In genomic region chr1:38858833-38859560, GRCh38 we compare ENCODE assay signal across 8 cellular contexts. TPM values are rescaled to one million over a fixed set of nuclear protein-coding genes. Genes with fewer than 3 reads are reported as not detected.
DNase-seq lines count a peak whose midpoint lies in the region; ATAC-seq and TF ChIP-seq lines count a peak whose summit lies in the region.

No MANE protein-coding gene starts in this region.

- H3K9ac ChIP-seq in HUES6 (ENCODE audit: low read length), result peak overlapping the region; percentile 67
- H3K9ac ChIP-seq in skeletal muscle satellite cell (ENCODE audit: low read depth, low read length), result peak overlapping the region; percentile 83

- no peak for TF ChIP-seq CTCF in brain (conservative IDR thresholded peaks at IDR 0.05)

- peaks cover 0 to 2% (median 0%) of the 10 kb centered on the region in 5 experiments for H3K9me3 Mint-ChIP-seq in brain

- H3K4me3 ChIP-seq in HUES6 (ENCODE audit: low read depth, low read length) (peak overlapping the region; percentile 93), skeletal muscle satellite cell (ENCODE audit: low read length) (peak overlapping the region; percentile 100)

- H3K9me3 ChIP-seq in HUES6 (ENCODE audit: control insufficient read depth, insufficient read depth, low read depth, low read length), result no peaks in the 10 kb centered on the region
- H3K9me3 ChIP-seq in skeletal muscle satellite cell (replicated peaks; ENCODE audit: low read length), result no peaks in the 10 kb centered on the region

- peak overlapping the region; percentile 78 for H3K4me2 ChIP-seq in skeletal muscle satellite cell (ENCODE audit: low read length)

- peaks cover 40% of the 10 kb centered on the region for H3K36me3 Mint-ChIP-seq in brain

- peak; percentile 30 for ATAC-seq in GM21515 (IDR thresholded peaks at IDR 0.05; ENCODE audit: unreplicated experiment)

- H3K4me1 Mint-ChIP-seq in brain, result peaks cover 86% of the 10 kb centered on the region

- peak; percentile 69 for DNase-seq in DMS53 (lab: John Stamatoyannopoulos, UW)
- peak in 3 of 5 experiments; percentile 26 to 48 (median 42) for DNase-seq in T-helper 2 cell
- peak; percentile 45 for DNase-seq in iPS-NIHi11 (ENCODE audit: low spot score)
- DNase-seq in DMS114 treated with DMSO at 0.1 percent for 48 hours (lab: John Stamatoyannopoulos, UW; ENCODE audit: unreplicated experiment), result no peak

- H3K27me3 Mint-ChIP-seq in brain, result peaks cover 10% of the 10 kb centered on the region

- peak overlapping the region; percentile 76 to 96 (median 89) for H3K27ac Mint-ChIP-seq in brain

- H3K4me3 Mint-ChIP-seq in brain, result peak overlapping the region; percentile 95 to 99 (median 98)

- H3K27me3 ChIP-seq in HUES6 (ENCODE audit: control insufficient read depth, insufficient read depth, low read length), result no peaks in the 10 kb centered on the region
- no peaks in the 10 kb centered on the region for H3K27me3 ChIP-seq in skeletal muscle satellite cell (ENCODE audit: control insufficient read depth, insufficient read depth, low read length)

- H3K4me1 ChIP-seq in HUES6 (ENCODE audit: control insufficient read depth, insufficient read depth, low read length) (no peaks in the 10 kb centered on the region), skeletal muscle satellite cell (ENCODE audit: control insufficient read depth, insufficient read depth, low read length) (peaks cover 20% of the 10 kb centered on the region)

- no peak overlapping the region for H3K27ac ChIP-seq in HUES6 (ENCODE audit: low read depth, low read length)

- H3K36me3 ChIP-seq in HUES6 (ENCODE audit: control insufficient read depth, insufficient read depth, low read length) (peaks cover 40% of the 10 kb centered on the region), skeletal muscle satellite cell (ENCODE audit: insufficient read depth, low read length) (peaks cover 29% of the 10 kb centered on the region)

RNA-seq across cellular contexts. Expression of gene RRAGC, which starts 0.6 kb away (rescaled TPM):
- polyA plus RNA-seq in brain (ENCODE audit: insufficient read depth, low read depth, low replicate concordance), result 16.0 TPM
- total RNA-seq in skeletal muscle satellite cell (2012; rRNA removed), result 21.0 and 24.6 TPM in 2 replicates

RNA-seq across cellular contexts. Expression of gene MYCBP, which starts 14.2 kb away (rescaled TPM):
- polyA plus RNA-seq in brain (ENCODE audit: insufficient read depth, low read depth, low replicate concordance), result 8.2 TPM
- total RNA-seq in skeletal muscle satellite cell (2012; rRNA removed), result 12.9 and 22.9 TPM in 2 replicates

RNA-seq across cellular contexts. Expression of gene GJA9, which starts 22.4 kb away (rescaled TPM):
- not detected for polyA plus RNA-seq in brain (ENCODE audit: insufficient read depth, low read depth, low replicate concordance)
- not detected in 2 replicates for total RNA-seq in skeletal muscle satellite cell (2012; rRNA removed)
